In genomic region chr2:239318091-239318725, GRCh38 we compare ENCODE assay signal across 11 cellular contexts.
DNase-seq lines count a peak whose midpoint lies in the region; ATAC-seq, FAIRE-seq and TF ChIP-seq lines count a peak whose summit lies in the region.
"Had no signal": no experiment of that assay in that cellular context is flagged by ENCODE, and none has a peak within 500 bp of the region (broad histone marks: within the 10 kb centered on the region; RNA-seq: fewer than 3 reads in every experiment).

No MANE protein-coding gene starts in this region.

- no peak overlapping the region for H3K9ac ChIP-seq in endothelial cell of umbilical vein (replicated peaks; ENCODE audit: extremely low read depth, insufficient read depth, low read length)

- BruUV-seq in endothelial cell of umbilical vein (replicated peaks; lab: Mats Ljungman, UMichigan): no TSS peak

- peak; percentile 22 for DNase-seq in activated effector memory CD4-positive, alpha-beta T cell treated with anti-CD3 and anti-CD28 coated beads, Interleukin-2, amount 50 U/mL, for 16 hours
- DNase-seq in activated effector memory CD4-positive, alpha-beta T cell treated with Interleukin-2 at 50 U/mL for 16 hours: no peak
- DNase-seq in endothelial cell of umbilical vein (ENCODE audit: low read depth, low spot score) (peak; percentile 13), transverse colon (no peak), SW 1271 (lab: John Stamatoyannopoulos, UW) (no peak), NCI-H748 treated with DMSO at 0.1 percent for 48 hours (lab: John Stamatoyannopoulos, UW) (no peak)
- DNase-seq in naive thymus-derived CD4-positive, alpha-beta T cell: peak in 1 of 9 donors; percentile 11
- DNase-seq: GF-D8, MM.1S, NCI-H526 had no signal

- peak overlapping the region; percentile 68 for H3K4me2 ChIP-seq in endothelial cell of umbilical vein (ENCODE audit: insufficient read depth, low read length)

- peaks cover 0 to 3% (median 0%) of the 10 kb centered on the region in 11 donors for H3K9me3 Mint-ChIP-seq in naive thymus-derived CD4-positive, alpha-beta T cell

- POLR2A ChIA-PET in endothelial cell of umbilical vein (lab: Charles Lee): no interaction called here
- POLR2A ChIA-PET in naive thymus-derived CD4-positive, alpha-beta T cell (lab: Charles Lee): interaction anchor here (1.0 to 1.6 kb wide), 3 partner anchors 14 to 32 kb away, joined by 3 to 8 read pairs (median 3); no protein-coding TSS in a partner anchor

- H3K27me3 Mint-ChIP-seq in naive thymus-derived CD4-positive, alpha-beta T cell: no peaks in the 10 kb centered on the region

- FAIRE-seq in endothelial cell of umbilical vein (lab: Jason Lieb, UNC): peak; percentile 24

- TF ChIP-seq CTCF in endothelial cell of umbilical vein (IDR thresholded peaks at IDR 0.05; ENCODE audit: extremely low read depth in 1 of 2, insufficient read depth in 1 of 2, low read depth in 1 of 2, low read length in 2 of 2): no peak
- no peak for TF ChIP-seq CTCF in transverse colon (IDR thresholded peaks at IDR 0.05)

- intact Hi-C loops in endothelial cell of umbilical vein (cut with micrococcal nuclease) (loop anchor here (2.0 kb wide), 1 partner anchor 83 kb away; the partner anchor contains the start of gene HDAC4), transverse colon (cut with DNase I; ENCODE audit: low total_unique reads) (no loop called here)
- intact Hi-C loops in naive thymus-derived CD4-positive, alpha-beta T cell (cut with micrococcal nuclease): loop anchor here in 1 of 2 donors (1.0 kb wide), 1 partner anchor 9 kb away; no protein-coding TSS in a partner anchor

- peak overlapping the region in 8 of 10 donors; percentile 21 to 89 (median 80) for H3K4me3 Mint-ChIP-seq in naive thymus-derived CD4-positive, alpha-beta T cell

- CTCF ChIA-PET in endothelial cell of umbilical vein (lab: Charles Lee): interaction anchor here (1.5 kb wide), 1 partner anchor 10 kb away, joined by 4 read pairs; no protein-coding TSS in a partner anchor
- CTCF ChIA-PET in naive thymus-derived CD4-positive, alpha-beta T cell (lab: Charles Lee): no interaction called here

- TF ChIP-seq POLR2A in endothelial cell of umbilical vein (IDR thresholded peaks at IDR 0.05; ENCODE audit: low read depth, low read length): no peak
- no peak for TF ChIP-seq POLR2A in transverse colon (IDR thresholded peaks at IDR 0.05)

- H3K36me3 ChIP-seq in endothelial cell of umbilical vein (ENCODE audit: control insufficient read depth in 2 of 2, extremely low read depth in 1 of 2, insufficient read depth in 2 of 2, low read length in 2 of 2): no peaks in the 10 kb centered on the region
- H3K36me3 ChIP-seq in naive thymus-derived CD4-positive, alpha-beta T cell (ENCODE audit: control insufficient read depth in 2 of 3, insufficient read depth in 3 of 3, low read length in 3 of 3): no peaks in the 10 kb centered on the region
- no peaks in the 10 kb centered on the region for H3K36me3 ChIP-seq in transverse colon

- in situ Hi-C loops in transverse colon (cut with MboI; ENCODE audit: low pct_ligation_motif_present in 1 of 4, low pct_unique_long_range_greater_than_20kb in 1 of 4, low sequenced_read_pairs in 3 of 4): no loop called here

- no peaks in the 10 kb centered on the region for H4K20me1 ChIP-seq in endothelial cell of umbilical vein (replicated peaks; ENCODE audit: control insufficient read depth, extremely low read depth, insufficient read depth, low read length)

- no peak for ATAC-seq in naive thymus-derived CD4-positive, alpha-beta T cell
- ATAC-seq in HG03442 (IDR thresholded peaks at IDR 0.05; ENCODE audit: unreplicated experiment): no peak

- no peak overlapping the region for H3K27ac ChIP-seq in endothelial cell of umbilical vein (ENCODE audit: insufficient read depth, low read depth, low read length)
- peak overlapping the region; percentile 64 for H3K27ac ChIP-seq in naive thymus-derived CD4-positive, alpha-beta T cell (ENCODE audit: low read depth, low read length)
- peak overlapping the region; percentile 57 to 81 (median 74) for H3K27ac ChIP-seq in transverse colon

- H3K4me3 ChIP-seq in endothelial cell of umbilical vein (replicated peaks in 1 of 3; ENCODE audit: insufficient read depth in 1 of 3, low read depth in 1 of 3, low read length in 3 of 3) (no peak overlapping the region), transverse colon (no peak overlapping the region)
- no peak overlapping the region for H3K4me3 ChIP-seq in naive thymus-derived CD4-positive, alpha-beta T cell (ENCODE audit: low read length)

- H3K27me3 ChIP-seq in endothelial cell of umbilical vein (ENCODE audit: control insufficient read depth in 2 of 2, insufficient read depth in 2 of 2, low read length in 2 of 2): no peaks in the 10 kb centered on the region
- H3K27me3 ChIP-seq in naive thymus-derived CD4-positive, alpha-beta T cell (ENCODE audit: control insufficient read depth in 2 of 2, insufficient read depth in 2 of 2, low read length in 2 of 2): no peaks in the 10 kb centered on the region
- H3K27me3 ChIP-seq in transverse colon: no peaks in the 10 kb centered on the region

- H3K27ac Mint-ChIP-seq in naive thymus-derived CD4-positive, alpha-beta T cell: peak overlapping the region; percentile 93 to 100 (median 98)

- no peak overlapping the region for H2AFZ ChIP-seq in endothelial cell of umbilical vein (ENCODE audit: low read depth, low read length)

- dilution Hi-C loops in endothelial cell of umbilical vein (cut with MboI; ENCODE audit: extremely low pct_ligation_motif_present, low sequenced_read_pairs): no loop called here

- H3K79me2 ChIP-seq in endothelial cell of umbilical vein (ENCODE audit: control insufficient read depth, insufficient read depth, low read length): peaks cover 2% of the 10 kb centered on the region

- peaks cover 6 to 39% (median 11%) of the 10 kb centered on the region in 5 donors for H3K36me3 Mint-ChIP-seq in naive thymus-derived CD4-positive, alpha-beta T cell

- H3K9me3 ChIP-seq in endothelial cell of umbilical vein (replicated peaks; ENCODE audit: control insufficient read depth, insufficient read depth, low read length): no peaks in the 10 kb centered on the region
- H3K9me3 ChIP-seq in naive thymus-derived CD4-positive, alpha-beta T cell (ENCODE audit: control insufficient read depth in 2 of 3, low read length in 3 of 3): no peaks in the 10 kb centered on the region
- H3K9me3 ChIP-seq in transverse colon: no peaks in the 10 kb centered on the region

- TF ChIP-seq EP300 in transverse colon (IDR thresholded peaks at IDR 0.05; ENCODE audit: low read depth): no peak

- H3K4me1 ChIP-seq in endothelial cell of umbilical vein (ENCODE audit: control insufficient read depth, extremely low read depth, insufficient read depth, low read length) (peaks cover 23% of the 10 kb centered on the region), transverse colon (peaks cover 23 to 63% (median 31%) of the 10 kb centered on the region in 4 donors)
- peaks cover 31 to 34% of the 10 kb centered on the region in 2 donors for H3K4me1 ChIP-seq in naive thymus-derived CD4-positive, alpha-beta T cell (ENCODE audit: control insufficient read depth in 2 of 2, insufficient read depth in 2 of 2, low read length in 2 of 2)

- H3K9me1 ChIP-seq in endothelial cell of umbilical vein (replicated peaks; ENCODE audit: control insufficient read depth, extremely low read depth, insufficient read depth, low read length): no peaks in the 10 kb centered on the region

- WGBS in transverse colon (ENCODE audit: low coverage in 1 of 2), 2 donors: 94 to 95% methylated on average over 18 to 20 of the region's 20 CpGs

- H3K4me1 Mint-ChIP-seq in naive thymus-derived CD4-positive, alpha-beta T cell: peaks cover 32 to 90% (median 74%) of the 10 kb centered on the region in 7 donors

TF ChIP-seq in endothelial cell of umbilical vein, 7 proteins besides CTCF, POLR2A, EP300 and RAD21:
- TF ChIP-seq GATA2 (IDR thresholded peaks at IDR 0.05; ENCODE audit: insufficient read depth, insufficient read length, low read depth, low read length) (no peak), MAX (IDR thresholded peaks at IDR 0.05; ENCODE audit: insufficient read depth, insufficient read length) (no peak), POLR2AphosphoS5 (IDR thresholded peaks at IDR 0.05; ENCODE audit: insufficient read depth, low read depth, low read length) (no peak), MYC (IDR thresholded peaks at IDR 0.05; ENCODE audit: low read depth, low read length) (no peak), JUN (IDR thresholded peaks at IDR 0.05; ENCODE audit: borderline replicate concordance, insufficient read depth, insufficient read length, low read depth) (no peak), EZH2 (IDR thresholded peaks at IDR 0.05; ENCODE audit: borderline replicate concordance, low read depth, low read length, severe bottlenecking) (no peak), FOS (IDR thresholded peaks at IDR 0.05; ENCODE audit: borderline replicate concordance, insufficient read depth, low read length) (no peak)

Comparison
In these comparisons a context has a peak if more than half of its experiments do, and no peak if none do; other contexts are left out.
1. DNase-seq: peak in activated effector memory CD4-positive, alpha-beta T cell treated with anti-CD3 and anti-CD28 coated beads, Interleukin-2, amount 50 U/mL, for 16 hours (single experiment) and endothelial cell of umbilical vein (single experiment); none in activated effector memory CD4-positive, alpha-beta T cell treated with Interleukin-2 at 50 U/mL for 16 hours (single experiment), transverse colon (single experiment), SW 1271 (0 of 2) and NCI-H748 treated with DMSO at 0.1 percent for 48 hours (single experiment).